8 cellular contexts compared by ENCODE assay signal in the genomic region with DNA sequence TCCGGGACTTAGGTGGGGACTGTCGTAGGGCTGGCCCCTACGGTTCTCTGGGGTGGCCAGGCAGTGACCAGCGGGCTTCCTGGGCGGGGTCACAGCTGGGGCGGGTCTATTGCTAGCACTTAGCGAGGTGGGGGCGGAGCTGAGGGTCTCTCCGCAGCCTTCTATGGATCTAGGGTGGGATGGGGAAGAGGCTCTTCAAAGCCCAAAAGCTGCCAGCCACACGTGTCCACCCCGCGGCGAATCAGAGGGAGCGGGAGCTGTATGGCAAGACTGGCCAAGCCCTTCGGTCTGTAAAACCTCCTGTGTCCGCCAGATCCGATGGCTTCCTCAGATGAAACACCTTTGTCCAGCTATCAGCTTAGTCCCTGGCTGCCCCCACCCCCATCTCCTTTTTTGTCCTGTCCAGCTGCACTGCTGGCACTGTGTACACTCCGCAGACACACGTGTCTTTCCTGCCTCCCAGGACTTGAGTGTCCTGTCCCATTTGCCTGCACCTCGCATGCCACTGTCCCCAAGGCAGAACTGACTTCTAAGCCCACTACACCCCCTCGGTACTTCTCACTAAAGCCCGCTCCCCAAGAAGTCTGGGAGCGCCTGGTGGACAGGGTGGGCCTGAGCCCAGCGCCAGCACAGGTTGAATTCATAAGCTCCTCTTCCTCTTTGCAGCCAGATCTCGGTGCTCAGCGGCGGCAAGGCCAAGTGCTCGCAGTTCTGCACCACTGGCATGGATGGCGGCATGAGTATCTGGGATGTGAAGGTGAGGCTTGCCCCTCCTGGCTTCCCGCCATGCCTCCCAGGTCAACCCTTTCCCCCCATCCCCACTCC. TPM values are rescaled to one million over a fixed set of nuclear protein-coding genes. Genes with fewer than 3 reads are reported as not detected.
DNase-seq lines count a peak whose midpoint lies in the region; ATAC-seq, FAIRE-seq and TF ChIP-seq lines count a peak whose summit lies in the region.

No MANE protein-coding gene starts in this region.

- peak; percentile 93 for DNase-seq in NCI-H82 (lab: John Stamatoyannopoulos, UW)
- DNase-seq in natural killer cell = no peak
- no peak for DNase-seq in NCI-H1436 treated with DMSO at 0.1 percent for 48 hours (lab: John Stamatoyannopoulos, UW)
- DNase-seq in kidney glomerular epithelial cell (lab: John Stamatoyannopoulos, UW) = no peak
- no peak for DNase-seq in GM19239 (ENCODE audit: insufficient read length, low spot score)
- DNase-seq in GM19238 (ENCODE audit: insufficient read length, low spot score) = no peak

- ATAC-seq in GM21423 (IDR thresholded peaks at IDR 0.05; ENCODE audit: unreplicated experiment) = peak; percentile 21
- ATAC-seq in natural killer cell = peak in 1 of 3 donors; percentile 60

- H3K4me3 Mint-ChIP-seq in natural killer cell = peak overlapping the region; percentile 86

- peak overlapping the region; percentile 77 for H3K27ac ChIP-seq in ectodermal cell (ENCODE audit: insufficient read depth, low read depth, low read length, poor library complexity, severe bottlenecking)

- peak overlapping the region; percentile 66 for H3K4me3 ChIP-seq in ectodermal cell (ENCODE audit: insufficient read depth, low read depth, low read length)

- H3K9me3 Mint-ChIP-seq in natural killer cell = no peaks in the 10 kb centered on the region

- H3K27me3 Mint-ChIP-seq in natural killer cell (ENCODE audit: low read depth in 2 of 2) = no peaks in the 10 kb centered on the region

- FAIRE-seq in GM19239 (lab: Jason Lieb, UNC) = no peak

- 42% methylated on average over 30 of the region's 30 CpGs for WGBS in ectodermal cell, 2 experiments

- peak overlapping the region; percentile 80 to 87 for H3K27ac Mint-ChIP-seq in natural killer cell

- H3K4me1 Mint-ChIP-seq in natural killer cell = peaks cover 19 to 31% of the 10 kb centered on the region in 2 donors

- H3K36me3 ChIP-seq in ectodermal cell (ENCODE audit: control insufficient read depth, insufficient read depth, low read length) = peaks cover 11% of the 10 kb centered on the region

- no peaks in the 10 kb centered on the region for H3K27me3 ChIP-seq in ectodermal cell (ENCODE audit: control insufficient read depth, insufficient read depth, low read length, poor library complexity, severe bottlenecking)

- TF ChIP-seq CTCF in natural killer cell (IDR thresholded peaks at IDR 0.05) = no peak

- H3K4me1 ChIP-seq in ectodermal cell (ENCODE audit: control insufficient read depth, insufficient read depth, low read length) = peaks cover 10% of the 10 kb centered on the region

- intact Hi-C loops in natural killer cell (cut with micrococcal nuclease) = loop anchor here (2.0 kb wide), 1 partner anchor 15 kb away; the partner anchor contains the start of genes BUD31 and PDAP1

- no peaks in the 10 kb centered on the region for H3K9me3 ChIP-seq in ectodermal cell (ENCODE audit: control insufficient read depth, low read length)

- no peaks in the 10 kb centered on the region for H3K36me3 Mint-ChIP-seq in natural killer cell

RNA-seq across cellular contexts. Expression of gene PDAP1, which starts 14.8 kb away (rescaled TPM):
- 151 TPM for polyA plus RNA-seq in ectodermal cell (2013, experiment 1 of 4)
- 146 TPM for polyA plus RNA-seq in ectodermal cell (2013, experiment 2 of 4)
- 125 TPM for polyA plus RNA-seq in ectodermal cell (2013, experiment 3 of 4)
- 136 TPM for polyA plus RNA-seq in ectodermal cell (2013, experiment 4 of 4)
- total RNA-seq in natural killer cell = 10 to 100 TPM; 55.3 to 60.6 (median 59.3) TPM

RNA-seq across cellular contexts. Expression of gene BUD31, which starts 15.2 kb away (rescaled TPM):
- polyA plus RNA-seq in ectodermal cell (2013, experiment 1 of 4) = 88.8 TPM
- 90.7 TPM for polyA plus RNA-seq in ectodermal cell (2013, experiment 2 of 4)
- 92.1 TPM for polyA plus RNA-seq in ectodermal cell (2013, experiment 3 of 4)
- 98.8 TPM for polyA plus RNA-seq in ectodermal cell (2013, experiment 4 of 4)
- total RNA-seq in natural killer cell = 100 to 1,000 TPM; 145 to 190 (median 187) TPM

RNA-seq across cellular contexts. Expression of gene ARPC1B, which starts 19.0 kb away (rescaled TPM):
- polyA plus RNA-seq in ectodermal cell (2013, experiment 1 of 4) = 67.8 TPM
- 63.1 TPM for polyA plus RNA-seq in ectodermal cell (2013, experiment 2 of 4)
- 44.8 TPM for polyA plus RNA-seq in ectodermal cell (2013, experiment 3 of 4)
- polyA plus RNA-seq in ectodermal cell (2013, experiment 4 of 4) = 43.7 TPM
- 100 to 1,000 TPM; 161 to 184 (median 179) TPM for total RNA-seq in natural killer cell

RNA-seq across cellular contexts. Expression of gene PTCD1, which starts 45.0 kb away (rescaled TPM):
- 7.7 TPM for polyA plus RNA-seq in ectodermal cell (2013, experiment 1 of 4)
- polyA plus RNA-seq in ectodermal cell (2013, experiment 2 of 4) = 11.2 TPM
- polyA plus RNA-seq in ectodermal cell (2013, experiment 3 of 4) = 5.2 TPM
- 5.3 TPM for polyA plus RNA-seq in ectodermal cell (2013, experiment 4 of 4)
- total RNA-seq in natural killer cell = 1 to 10 TPM; 5.3 to 6.6 (median 6.4) TPM

RNA-seq across cellular contexts. Expression of gene CPSF4, which starts 45.2 kb away (rescaled TPM):
- 94.1 TPM for polyA plus RNA-seq in ectodermal cell (2013, experiment 1 of 4)
- polyA plus RNA-seq in ectodermal cell (2013, experiment 2 of 4) = 94.8 TPM
- 85.4 TPM for polyA plus RNA-seq in ectodermal cell (2013, experiment 3 of 4)
- 95.3 TPM for polyA plus RNA-seq in ectodermal cell (2013, experiment 4 of 4)
- 10 to 100 TPM; 54.0 to 61.6 (median 54.8) TPM for total RNA-seq in natural killer cell
